Comparison of ENCODE assay signal across 22 cellular contexts in genomic region chr18:24362757-24363156, GRCh38. TPM values are rescaled to one million over a fixed set of nuclear protein-coding genes. Genes with fewer than 3 reads are reported as not detected.
DNase-seq lines count a peak whose midpoint lies in the region; ATAC-seq and TF ChIP-seq lines count a peak whose summit lies in the region.
"Had no signal": no experiment of that assay in that cellular context is flagged by ENCODE, and none has a peak within 500 bp of the region (broad histone marks: within the 10 kb centered on the region; RNA-seq: fewer than 3 reads in every experiment).

No MANE protein-coding gene starts in this region.

- TF ChIP-seq CTCF in 22Rv1 (IDR thresholded peaks at IDR 0.05) (no peak), mammary epithelial cell (conservative IDR thresholded peaks at IDR 0.05 in 1 of 2, IDR thresholded peaks at IDR 0.05 in 1 of 2; ENCODE audit: extremely low read depth in 1 of 2, insufficient read depth in 1 of 2, low read depth in 1 of 2, low read length in 2 of 2) (no peak)

- in situ Hi-C loops in mammary epithelial cell (cut with MboI; ENCODE audit: low sequenced_read_pairs in 2 of 2): loop anchor here in 1 of 2 donors (10.0 kb wide), 1 partner anchor 122 kb away; no protein-coding TSS in a partner anchor

- no peaks in the 10 kb centered on the region for H3K4me1 Mint-ChIP-seq in activated T-cell treated with anti-CD3 and anti-CD28 coated beads, Interleukin-2, amount 50 U/mL, for 4 hours (ENCODE audit: low read depth)
- H3K4me1 Mint-ChIP-seq: activated naive CD4-positive, alpha-beta T cell treated with anti-CD3 and anti-CD28 coated beads, Interleukin-2, amount 10 ng/mL, durations not matched to agents 7 days and 5 days; B cell had no signal

- no peaks in the 10 kb centered on the region for H3K79me2 ChIP-seq in mammary epithelial cell (ENCODE audit: insufficient read depth, low read length)

- peak overlapping the region; percentile 25 for H3K4me2 ChIP-seq in mammary epithelial cell (ENCODE audit: insufficient read depth, low read depth, low read length)

- H3K9ac ChIP-seq in HUES64 (ENCODE audit: low read depth, low read length): peak overlapping the region; percentile 34; the same call in 1 of the 2 replicates
- no peak overlapping the region for H3K9ac ChIP-seq in mammary epithelial cell (ENCODE audit: insufficient read depth, low read length)

- WGBS in HUES64: 89% methylated on average over 1 of the region's 1 CpG
- WGBS in mammary epithelial cell (ENCODE audit: low coverage, missing lambda C conversion rate): 17% methylated on average over 1 of the region's 1 CpG

- dilution Hi-C loops in mammary epithelial cell (cut with HindIII; ENCODE audit: low sequenced_read_pairs): no loop called here

- peaks cover 49% of the 10 kb centered on the region for H3K36me3 ChIP-seq in HUES64 (ENCODE audit: insufficient read depth, low read length)
- no peaks in the 10 kb centered on the region for H3K36me3 ChIP-seq in mammary epithelial cell (ENCODE audit: insufficient read depth, low read length)
- H3K36me3 ChIP-seq: ascending aorta, pancreas had no signal

- peak; percentile 45 for DNase-seq in mammary epithelial cell
- peak; percentile 51 for DNase-seq in iPS-NIHi7 (ENCODE audit: extremely low spot score)
- DNase-seq in NCI-H748 (lab: John Stamatoyannopoulos, UW; ENCODE audit: unreplicated experiment): no peak
- no peak for DNase-seq in activated T-cell treated with anti-CD3 and anti-CD28 coated beads for 4 hours
- DNase-seq in activated T-cell treated with anti-CD3 and anti-CD28 coated beads, Interleukin-2, amount 50 U/mL, for 4 hours: no peak
- DNase-seq: activated CD8-positive, alpha-beta T cell treated with anti-CD3 and anti-CD28 coated beads for 36 hours; activated naive CD4-positive, alpha-beta T cell treated with anti-CD3 and anti-CD28 coated beads, Interleukin-2, amount 10 ng/mL, durations not matched to agents 7 days and 5 days; activated T-cell treated with anti-CD3 and anti-CD28 coated beads, Interleukin-2, amount 50 U/mL, for 48 hours; heart left ventricle; kidney; mesenchymal stem cell; naive thymus-derived CD4-positive, alpha-beta T cell; NCI-H1048; NCI-H2029; NCI-H446; pancreas had no signal

- no peak overlapping the region for H3K4me3 Mint-ChIP-seq in activated T-cell treated with anti-CD3 and anti-CD28 coated beads, Interleukin-2, amount 50 U/mL, for 4 hours
- H3K4me3 Mint-ChIP-seq: activated CD8-positive, alpha-beta T cell treated with anti-CD3 and anti-CD28 coated beads for 36 hours; activated naive CD4-positive, alpha-beta T cell treated with anti-CD3 and anti-CD28 coated beads, Interleukin-2, amount 10 ng/mL, durations not matched to agents 7 days and 5 days; B cell; naive thymus-derived CD4-positive, alpha-beta T cell had no signal

- H3K27me3 Mint-ChIP-seq in activated T-cell treated with anti-CD3 and anti-CD28 coated beads, Interleukin-2, amount 50 U/mL, for 4 hours (ENCODE audit: low read depth): no peaks in the 10 kb centered on the region
- H3K27me3 Mint-ChIP-seq: activated CD8-positive, alpha-beta T cell treated with anti-CD3 and anti-CD28 coated beads for 36 hours; activated naive CD4-positive, alpha-beta T cell treated with anti-CD3 and anti-CD28 coated beads, Interleukin-2, amount 10 ng/mL, durations not matched to agents 7 days and 5 days; B cell; naive thymus-derived CD4-positive, alpha-beta T cell had no signal

- intact Hi-C loops in mammary epithelial cell (cut with micrococcal nuclease): no loop called here

- no peaks in the 10 kb centered on the region for H3K9me3 Mint-ChIP-seq in activated T-cell treated with anti-CD3 and anti-CD28 coated beads, Interleukin-2, amount 50 U/mL, for 4 hours
- H3K9me3 Mint-ChIP-seq: activated CD8-positive, alpha-beta T cell treated with anti-CD3 and anti-CD28 coated beads for 36 hours; activated naive CD4-positive, alpha-beta T cell treated with anti-CD3 and anti-CD28 coated beads, Interleukin-2, amount 10 ng/mL, durations not matched to agents 7 days and 5 days; naive thymus-derived CD4-positive, alpha-beta T cell had no signal

- H4K20me1 ChIP-seq in mammary epithelial cell (ENCODE audit: insufficient read depth, low read length): no peaks in the 10 kb centered on the region

- H3K4me1 ChIP-seq in HUES64 (ENCODE audit: insufficient read depth, low read length) (peaks cover 20% of the 10 kb centered on the region), mammary epithelial cell (ENCODE audit: insufficient read depth, low read length) (peaks cover 6% of the 10 kb centered on the region)
- H3K4me1 ChIP-seq: ascending aorta, pancreas had no signal

- H3K9me3 ChIP-seq in HUES64 (ENCODE audit: insufficient read depth, low read depth, low read length): no peaks in the 10 kb centered on the region
- H3K9me3 ChIP-seq in mammary epithelial cell (replicated peaks; ENCODE audit: insufficient read depth, low read length): no peaks in the 10 kb centered on the region
- H3K9me3 ChIP-seq: ascending aorta, heart left ventricle, pancreas had no signal

- H3K4me3 ChIP-seq in HUES64 (ENCODE audit: low read length) (no peak overlapping the region), mammary epithelial cell (replicated peaks in 1 of 3; ENCODE audit: insufficient read depth in 1 of 3, low read depth in 2 of 3, low read length in 3 of 3) (no peak overlapping the region)
- H3K4me3 ChIP-seq: ascending aorta, heart left ventricle, pancreas, SK-N-MC had no signal

- H3K27ac ChIP-seq in 22Rv1: peak overlapping the region; percentile 21; the same call in 1 of the 2 replicates
- H3K27ac ChIP-seq in HUES64 (ENCODE audit: low read depth, low read length): no peak overlapping the region; the same call in 1 of the 2 replicates
- H3K27ac ChIP-seq in mammary epithelial cell (ENCODE audit: insufficient read depth, low read depth, low read length): no peak overlapping the region
- H3K27ac ChIP-seq: ascending aorta, heart left ventricle, pancreas, SK-N-MC had no signal

- ATAC-seq in GM19351 (IDR thresholded peaks at IDR 0.05; ENCODE audit: unreplicated experiment): no peak
- no peak for ATAC-seq in activated T-cell treated with anti-CD3 and anti-CD28 coated beads, Interleukin-2, amount 50 U/mL, for 4 hours
- ATAC-seq: activated CD8-positive, alpha-beta T cell treated with anti-CD3 and anti-CD28 coated beads for 36 hours; heart left ventricle; naive thymus-derived CD4-positive, alpha-beta T cell; pancreas had no signal

- CTCF ChIA-PET in mammary epithelial cell (lab: Charles Lee; ENCODE audit: low non-redundant PET): interaction anchor here (0.7 kb wide), 1 partner anchor 173 kb away, joined by 4 read pairs; no protein-coding TSS in a partner anchor

- H2AFZ ChIP-seq in mammary epithelial cell (ENCODE audit: low read depth, low read length): peak overlapping the region; percentile 55

- peaks cover 5% of the 10 kb centered on the region for H3K36me3 Mint-ChIP-seq in activated T-cell treated with anti-CD3 and anti-CD28 coated beads, Interleukin-2, amount 50 U/mL, for 4 hours (ENCODE audit: insufficient read depth)
- H3K36me3 Mint-ChIP-seq: activated naive CD4-positive, alpha-beta T cell treated with anti-CD3 and anti-CD28 coated beads, Interleukin-2, amount 10 ng/mL, durations not matched to agents 7 days and 5 days had no signal

- no TSS peak for BruUV-seq in mammary epithelial cell (replicated peaks; lab: Mats Ljungman, UMichigan)

- no peaks in the 10 kb centered on the region for H3K27me3 ChIP-seq in HUES64 (ENCODE audit: insufficient read depth, low read length)
- no peaks in the 10 kb centered on the region for H3K27me3 ChIP-seq in mammary epithelial cell (ENCODE audit: insufficient read depth, low read length)
- H3K27me3 ChIP-seq: ascending aorta, heart left ventricle, pancreas had no signal

RNA-seq across cellular contexts. Expression of gene OSBPL1A, which starts 34.9 kb away (rescaled TPM):
- 31.0 TPM for polyA plus RNA-seq in HUES64 (2013, experiment 1 of 2)
- polyA plus RNA-seq in HUES64 (2013, experiment 2 of 2): 37.8 TPM
- 10 to 100 TPM; 30.4 to 65.2 TPM for total RNA-seq in mammary epithelial cell
- 28.1 TPM for polyA plus RNA-seq in mammary epithelial cell
- 44.4 TPM for polyA minus RNA-seq in mammary epithelial cell
- total RNA-seq in activated T-cell treated with anti-CD3 and anti-CD28 coated beads, Interleukin-2, amount 50 U/mL, for 4 hours: 1 to 10 TPM; 1.3 to 2.7 (median 2.2) TPM

Comparison
In these comparisons a context has a peak if more than half of its experiments do, and no peak if none do; other contexts are left out.
1. DNase-seq: peak in mammary epithelial cell (single experiment) and iPS-NIHi7 (single experiment); none in NCI-H748 (single experiment), activated T-cell treated with anti-CD3 and anti-CD28 coated beads for 4 hours (single experiment) and activated T-cell treated with anti-CD3 and anti-CD28 coated beads, Interleukin-2, amount 50 U/mL, for 4 hours (single experiment).
2. RNA of gene OSBPL1A, which starts 34.9 kb away (total RNA-seq): 30.4 to 65.2 TPM in mammary epithelial cell; 1.3 to 2.7 TPM in activated T-cell treated with anti-CD3 and anti-CD28 coated beads, Interleukin-2, amount 50 U/mL, for 4 hours; every median in the first group is over 4 times any median in the second.